ENCODE assay signal across 18 cellular contexts in the genomic region with DNA sequence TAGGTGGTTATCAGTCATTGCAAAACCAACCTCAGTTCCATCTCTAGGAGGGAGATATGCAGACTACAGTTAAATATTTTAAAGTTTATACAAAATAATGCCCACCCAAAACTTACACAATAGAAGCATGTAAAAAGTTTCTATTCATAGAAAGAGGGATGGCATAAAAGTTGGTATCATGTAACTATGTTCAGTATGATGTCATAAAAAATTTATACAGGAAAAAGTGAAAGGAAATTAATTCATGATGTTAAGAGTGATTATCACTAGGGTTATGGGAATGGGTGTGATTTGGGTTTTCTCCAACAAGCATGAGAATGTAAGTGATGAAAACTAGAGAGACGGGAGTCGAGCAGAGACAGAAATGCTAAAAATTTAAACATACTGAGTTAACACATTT. TPM values are rescaled to one million over a fixed set of nuclear protein-coding genes. Genes with fewer than 3 reads are reported as not detected.
A peak's percentile ranks its signal among the peaks of the same experiment; 100 is the strongest.
DNase-seq lines count a peak whose midpoint lies in the region; TF ChIP-seq lines count a peak whose summit lies in the region.
"Had no signal": no experiment of that assay in that cellular context is flagged by ENCODE, and none has a peak within 500 bp of the region (broad histone marks: within the 10 kb centered on the region; RNA-seq: fewer than 3 reads in every experiment).

No MANE protein-coding gene starts in this region.

- no peak for TF ChIP-seq POLR2A in ovary (IDR thresholded peaks at IDR 0.05)

- H3K36me3 Mint-ChIP-seq in activated naive CD8-positive, alpha-beta T cell: peaks cover 16% of the 10 kb centered on the region
- peaks cover 36% of the 10 kb centered on the region for H3K36me3 Mint-ChIP-seq in activated naive CD8-positive, alpha-beta T cell treated with anti-CD3 and anti-CD28 coated beads for 36 hours
- peaks cover 54% of the 10 kb centered on the region for H3K36me3 Mint-ChIP-seq in HFFc6 (ENCODE audit: low read depth)
- peaks cover 57% of the 10 kb centered on the region for H3K36me3 Mint-ChIP-seq in endothelial cell (ENCODE audit: low read depth, unreplicated experiment)
- H3K36me3 Mint-ChIP-seq in nephron progenitor cell (ENCODE audit: low read depth): peaks cover 69% of the 10 kb centered on the region

- no peak overlapping the region for H3K4me3 ChIP-seq in ovary

- intact Hi-C loops in ovary (cut with DNase I): no loop called here
- intact Hi-C loops in posterior vena cava (cut with DNase I): no loop called here

- no peak overlapping the region for H3K27ac ChIP-seq in ovary

- no peak for DNase-seq in activated naive CD8-positive, alpha-beta T cell treated with anti-CD3 and anti-CD28 coated beads for 36 hours
- DNase-seq in HFFc6: no peak
- no peak for DNase-seq in endothelial cell (ENCODE audit: low spot score)
- no peak for DNase-seq in nephron progenitor cell
- DNase-seq in ovary: no peak
- no peak for DNase-seq in posterior vena cava (ENCODE audit: low spot score)
- DNase-seq: ACHN, Calu3, DMS53, GOT3, KG1, NCI-H1436, NCI-H2029, NCI-H2171 treated with DMSO at 0.1 percent for 48 hours, NCI-H748 treated with DMSO at 0.1 percent for 48 hours, OCI-M1, SHP77 treated with DMSO at 0.1 percent for 48 hours had no signal

- H3K4me3 Mint-ChIP-seq in activated naive CD8-positive, alpha-beta T cell: no peak overlapping the region
- no peak overlapping the region for H3K4me3 Mint-ChIP-seq in activated naive CD8-positive, alpha-beta T cell treated with anti-CD3 and anti-CD28 coated beads for 36 hours
- H3K4me3 Mint-ChIP-seq in HFFc6 (no peak overlapping the region), endothelial cell (ENCODE audit: unreplicated experiment) (no peak overlapping the region), nephron progenitor cell (no peak overlapping the region)

- no peaks in the 10 kb centered on the region for H3K9me3 ChIP-seq in ovary

- H3K36me3 ChIP-seq in ovary: no peaks in the 10 kb centered on the region

- peaks cover 2% of the 10 kb centered on the region for H3K4me1 Mint-ChIP-seq in activated naive CD8-positive, alpha-beta T cell (ENCODE audit: low read depth)
- H3K4me1 Mint-ChIP-seq in activated naive CD8-positive, alpha-beta T cell treated with anti-CD3 and anti-CD28 coated beads for 36 hours: peaks cover 9% of the 10 kb centered on the region
- H3K4me1 Mint-ChIP-seq in HFFc6 (ENCODE audit: low read depth): no peaks in the 10 kb centered on the region
- H3K4me1 Mint-ChIP-seq in endothelial cell (ENCODE audit: unreplicated experiment): no peaks in the 10 kb centered on the region
- peaks cover 5% of the 10 kb centered on the region for H3K4me1 Mint-ChIP-seq in nephron progenitor cell

- TF ChIP-seq EP300 in ovary (IDR thresholded peaks at IDR 0.05): no peak

- no peak for TF ChIP-seq CTCF in HFFc6 (IDR thresholded peaks at IDR 0.05)
- TF ChIP-seq CTCF in endothelial cell (IDR thresholded peaks at IDR 0.05; ENCODE audit: unreplicated experiment): no peak
- TF ChIP-seq CTCF in nephron progenitor cell (IDR thresholded peaks at IDR 0.05): no peak
- no peak for TF ChIP-seq CTCF in ovary (IDR thresholded peaks at IDR 0.05)

- H3K27me3 Mint-ChIP-seq in activated naive CD8-positive, alpha-beta T cell: no peaks in the 10 kb centered on the region
- H3K27me3 Mint-ChIP-seq in activated naive CD8-positive, alpha-beta T cell treated with anti-CD3 and anti-CD28 coated beads for 36 hours: no peaks in the 10 kb centered on the region
- H3K27me3 Mint-ChIP-seq in HFFc6 (ENCODE audit: insufficient read depth) (peaks cover 1% of the 10 kb centered on the region; the same call in 1 of the 2 replicates), endothelial cell (ENCODE audit: unreplicated experiment) (peaks cover 2% of the 10 kb centered on the region), nephron progenitor cell (ENCODE audit: low read depth, poor library complexity) (no peaks in the 10 kb centered on the region)

- H3K4me1 ChIP-seq in ovary (ENCODE audit: insufficient read depth): peaks cover 1% of the 10 kb centered on the region

- peak overlapping the region; percentile 68 for H3K27ac Mint-ChIP-seq in activated naive CD8-positive, alpha-beta T cell
- H3K27ac Mint-ChIP-seq in activated naive CD8-positive, alpha-beta T cell treated with anti-CD3 and anti-CD28 coated beads for 36 hours: no peak overlapping the region
- H3K27ac Mint-ChIP-seq in HFFc6 (peak overlapping the region; percentile 14; the same call in 1 of the 2 replicates), endothelial cell (ENCODE audit: unreplicated experiment) (peak overlapping the region; percentile 5), nephron progenitor cell (peak overlapping the region; percentile 67)

- WGBS in ovary, 3 donors: 53 to 67% (median 60%) methylated on average over 2 of the region's 2 CpGs

- no peaks in the 10 kb centered on the region for H3K9me3 Mint-ChIP-seq in activated naive CD8-positive, alpha-beta T cell (ENCODE audit: low read depth)
- no peaks in the 10 kb centered on the region for H3K9me3 Mint-ChIP-seq in activated naive CD8-positive, alpha-beta T cell treated with anti-CD3 and anti-CD28 coated beads for 36 hours
- no peaks in the 10 kb centered on the region for H3K9me3 Mint-ChIP-seq in HFFc6
- no peaks in the 10 kb centered on the region for H3K9me3 Mint-ChIP-seq in endothelial cell (ENCODE audit: unreplicated experiment)
- no peaks in the 10 kb centered on the region for H3K9me3 Mint-ChIP-seq in nephron progenitor cell

- H3K27me3 ChIP-seq in ovary: no peaks in the 10 kb centered on the region

RNA-seq across cellular contexts. Expression of gene GDI2, which starts 52.8 kb away (rescaled TPM):
- 100 to 1,000 TPM; 335 to 339 TPM for total RNA-seq in activated naive CD8-positive, alpha-beta T cell treated with anti-CD3 and anti-CD28 coated beads for 36 hours
- 100 to 1,000 TPM; 248 to 267 (median 259) TPM for total RNA-seq in HFFc6 (2021; fragmentation: NEBNext Ultra II Directional; extraction: Animal tissue kit (Norgen Biotek cat#: 25700))
- total RNA-seq in endothelial cell (ENCODE audit: unreplicated experiment) (320 TPM), ovary (100 to 1,000 TPM; 148 to 198 (median 177) TPM), posterior vena cava (100 to 1,000 TPM; 151 to 153 TPM)
- polyA plus RNA-seq in ovary: 100 to 1,000 TPM; 111 to 269 TPM
